19 cellular contexts compared by ENCODE assay signal in genomic region chr3:141743305-141743704, GRCh38. TPM values are rescaled to one million over a fixed set of nuclear protein-coding genes. Genes with fewer than 3 reads are reported as not detected.
"Had no signal": no experiment of that assay in that cellular context is flagged by ENCODE, and none has a peak within 500 bp of the region (broad histone marks: within the 10 kb centered on the region; RNA-seq: fewer than 3 reads in every experiment).

No MANE protein-coding gene starts in this region.

- H3K27me3 ChIP-seq: brain microvascular endothelial cell, colonic mucosa, ovary, right lobe of liver, upper lobe of left lung had no signal

- H3K9me3 ChIP-seq: colonic mucosa, ovary, right lobe of liver, thoracic aorta, upper lobe of left lung had no signal

- ATAC-seq: activated naive CD8-positive, alpha-beta T cell treated with anti-CD3 and anti-CD28 coated beads, Interleukin-2, amount 50 U/mL, for 24 hours; natural killer cell; stimulated activated memory B cell treated with anti-CD40 and anti-IgM and Interleukin-4, amounts not matched to agents 10 μg/mL and 1 μg/mL and 100 μg/mL, for 72 hours had no signal

- H3K27me3 Mint-ChIP-seq: activated CD4-positive, alpha-beta T cell treated with anti-CD3 and anti-CD28 coated beads, Interleukin-2, amount 10 ng/mL, durations not matched to agents 7 days and 5 days; activated naive CD8-positive, alpha-beta T cell treated with anti-CD3 and anti-CD28 coated beads, Interleukin-2, amount 50 U/mL, for 24 hours; stimulated activated memory B cell treated with anti-CD40 and anti-IgM and Interleukin-4, amounts not matched to agents 10 μg/mL and 1 μg/mL and 100 μg/mL, for 72 hours had no signal

- H3K4me3 Mint-ChIP-seq: activated CD4-positive, alpha-beta T cell treated with anti-CD3 and anti-CD28 coated beads, Interleukin-2, amount 10 ng/mL, durations not matched to agents 7 days and 5 days; activated naive CD8-positive, alpha-beta T cell treated with anti-CD3 and anti-CD28 coated beads, Interleukin-2, amount 50 U/mL, for 24 hours; natural killer cell; stimulated activated memory B cell treated with anti-CD40 and anti-IgM and Interleukin-4, amounts not matched to agents 10 μg/mL and 1 μg/mL and 100 μg/mL, for 72 hours had no signal

- H3K9me3 Mint-ChIP-seq: activated CD4-positive, alpha-beta T cell treated with anti-CD3 and anti-CD28 coated beads, Interleukin-2, amount 10 ng/mL, durations not matched to agents 7 days and 5 days; activated naive CD8-positive, alpha-beta T cell treated with anti-CD3 and anti-CD28 coated beads, Interleukin-2, amount 50 U/mL, for 24 hours; natural killer cell; stimulated activated memory B cell treated with anti-CD40 and anti-IgM and Interleukin-4, amounts not matched to agents 10 μg/mL and 1 μg/mL and 100 μg/mL, for 72 hours had no signal

- DNase-seq: activated CD4-positive, alpha-beta T cell treated with anti-CD3 and anti-CD28 coated beads, Interleukin-2, amount 10 ng/mL, durations not matched to agents 7 days and 5 days; activated CD4-positive, CD25-positive, alpha-beta regulatory T cell; activated CD8-positive, alpha-beta memory T cell treated with anti-CD3 and anti-CD28 coated beads for 24 hours; activated CD8-positive, alpha-beta memory T cell treated with anti-CD3 and anti-CD28 coated beads, Interleukin-2, amount 50 U/mL, for 48 hours; activated naive CD8-positive, alpha-beta T cell treated with anti-CD3 and anti-CD28 coated beads, Interleukin-2, amount 50 U/mL, for 24 hours; anterior cingulate cortex; brain microvascular endothelial cell; central memory CD4-positive, alpha-beta T cell; colonic mucosa; natural killer cell; ovary; right lobe of liver; stimulated activated CD4-positive, alpha-beta T cell treated with anti-CD3 and anti-CD28 coated beads, Interleukin-4, amount 100 ng/mL, for 24 hours; upper lobe of left lung had no signal

- H3K4me1 ChIP-seq: colonic mucosa had no signal

- H3K27ac ChIP-seq: brain microvascular endothelial cell, colonic mucosa, ovary, right lobe of liver, thoracic aorta, upper lobe of left lung had no signal

- H3K36me3 ChIP-seq: ovary had no signal

- H3K36me3 Mint-ChIP-seq: natural killer cell had no signal

- H3K4me3 ChIP-seq: colonic mucosa, ovary, right lobe of liver, thoracic aorta, upper lobe of left lung had no signal

RNA-seq across cellular contexts. Expression of gene GRK7, which starts 19.9 kb away (rescaled TPM):
- total RNA-seq: activated CD4-positive, alpha-beta T cell treated with anti-CD3 and anti-CD28 coated beads, Interleukin-2, amount 10 ng/mL, durations not matched to agents 7 days and 5 days; colonic mucosa; glomerular endothelial cell; mesenteric fat pad; thoracic aorta had no signal
- polyA plus RNA-seq: liver had no signal
